In genomic region chr6:157849288-157850017, GRCh38 we compare ENCODE assay signal across 14 cellular contexts. TPM values are rescaled to one million over a fixed set of nuclear protein-coding genes. Genes with fewer than 3 reads are reported as not detected.
A peak's percentile ranks its signal among the peaks of the same experiment; 100 is the strongest.
DNase-seq lines count a peak whose midpoint lies in the region; ATAC-seq and TF ChIP-seq lines count a peak whose summit lies in the region.
"Had no signal": no experiment of that assay in that cellular context is flagged by ENCODE, and none has a peak within 500 bp of the region (broad histone marks: within the 10 kb centered on the region; RNA-seq: fewer than 3 reads in every experiment).

No MANE protein-coding gene starts in this region.

- H3K9me3 Mint-ChIP-seq in activated CD4-positive, alpha-beta T cell treated with anti-CD3 and anti-CD28 coated beads, Interleukin-2, amount 10 ng/mL, durations not matched to agents 7 days and 5 days = peaks cover 21% of the 10 kb centered on the region
- peaks cover 0 to 14% (median 8%) of the 10 kb centered on the region in 3 donors for H3K9me3 Mint-ChIP-seq in IgD-negative memory B cell
- H3K9me3 Mint-ChIP-seq in central memory CD8-positive, alpha-beta T cell = no peaks in the 10 kb centered on the region
- peaks cover 10% of the 10 kb centered on the region for H3K9me3 Mint-ChIP-seq in neural crest cell

- no peak for ATAC-seq in central memory CD8-positive, alpha-beta T cell (replicated peaks; ENCODE audit: extremely low read depth, poor library complexity, severe bottlenecking)
- ATAC-seq: HCT116 had no signal

- DNase-seq in activated CD4-positive, alpha-beta T cell treated with anti-CD3 and anti-CD28 coated beads, Interleukin-2, amount 10 ng/mL, durations not matched to agents 7 days and 5 days = no peak
- DNase-seq in activated CD4-positive, alpha-beta T cell treated with anti-CD3 and anti-CD28 coated beads for 48 hours = no peak
- no peak for DNase-seq in central memory CD8-positive, alpha-beta T cell (ENCODE audit: low spot score in 2 of 2)
- DNase-seq in neural crest cell (ENCODE audit: low read depth, low spot score) (no peak), RKO (ENCODE audit: low spot score) (no peak), NCI-H510A treated with DMSO at 0.1 percent for 48 hours (lab: John Stamatoyannopoulos, UW) (no peak), DMS53 (lab: John Stamatoyannopoulos, UW) (no peak)
- DNase-seq: heart right ventricle; kidney; MV-4-11; stimulated activated naive CD4-positive, alpha-beta T cell treated with Interleukin-2 at 50 U/mL for 16 hours; uterus had no signal

- POLR2A ChIA-PET in activated CD4-positive, alpha-beta T cell treated with anti-CD3 and anti-CD28 coated beads, Interleukin-2, amount 10 ng/mL, durations not matched to agents 7 days and 5 days (lab: Charles Lee) = no interaction called here

- peak overlapping the region; percentile 2 for H3K4me3 Mint-ChIP-seq in activated CD4-positive, alpha-beta T cell treated with anti-CD3 and anti-CD28 coated beads, Interleukin-2, amount 10 ng/mL, durations not matched to agents 7 days and 5 days
- H3K4me3 Mint-ChIP-seq in IgD-negative memory B cell (no peak overlapping the region), neural crest cell (no peak overlapping the region)
- H3K4me3 Mint-ChIP-seq in central memory CD8-positive, alpha-beta T cell = no peak overlapping the region

- CTCF ChIA-PET in activated CD4-positive, alpha-beta T cell treated with anti-CD3 and anti-CD28 coated beads, Interleukin-2, amount 10 ng/mL, durations not matched to agents 7 days and 5 days (lab: Charles Lee) = interaction anchor here (0.6 to 1.1 kb wide), 3 partner anchors 16 to 454 kb away, joined by 3 to 4 read pairs (median 3); no protein-coding TSS in a partner anchor

- H3K27ac Mint-ChIP-seq in activated CD4-positive, alpha-beta T cell treated with anti-CD3 and anti-CD28 coated beads, Interleukin-2, amount 10 ng/mL, durations not matched to agents 7 days and 5 days = no peak overlapping the region
- peak overlapping the region in 2 of 3 donors; percentile 10 to 57 for H3K27ac Mint-ChIP-seq in IgD-negative memory B cell
- H3K27ac Mint-ChIP-seq in central memory CD8-positive, alpha-beta T cell (ENCODE audit: low read depth) = peak overlapping the region; percentile 2
- H3K27ac Mint-ChIP-seq in neural crest cell (ENCODE audit: unreplicated experiment) = peak overlapping the region; percentile 1

- H3K4me1 Mint-ChIP-seq in activated CD4-positive, alpha-beta T cell treated with anti-CD3 and anti-CD28 coated beads, Interleukin-2, amount 10 ng/mL, durations not matched to agents 7 days and 5 days = peaks cover 31% of the 10 kb centered on the region
- H3K4me1 Mint-ChIP-seq in IgD-negative memory B cell = peaks cover 30 to 39% (median 38%) of the 10 kb centered on the region in 3 donors
- peaks cover 26% of the 10 kb centered on the region for H3K4me1 Mint-ChIP-seq in central memory CD8-positive, alpha-beta T cell
- H3K4me1 Mint-ChIP-seq in neural crest cell = peaks cover 8% of the 10 kb centered on the region

- peaks cover 18% of the 10 kb centered on the region for H3K36me3 Mint-ChIP-seq in activated CD4-positive, alpha-beta T cell treated with anti-CD3 and anti-CD28 coated beads, Interleukin-2, amount 10 ng/mL, durations not matched to agents 7 days and 5 days (ENCODE audit: low read depth)
- H3K36me3 Mint-ChIP-seq in IgD-negative memory B cell (peaks cover 13% of the 10 kb centered on the region), neural crest cell (ENCODE audit: low read depth) (peaks cover 16% of the 10 kb centered on the region)
- peaks cover 15% of the 10 kb centered on the region for H3K36me3 Mint-ChIP-seq in central memory CD8-positive, alpha-beta T cell (ENCODE audit: insufficient read depth)

- no peak for TF ChIP-seq CTCF in neural crest cell (conservative IDR thresholded peaks at IDR 0.05)

- H3K27me3 Mint-ChIP-seq in activated CD4-positive, alpha-beta T cell treated with anti-CD3 and anti-CD28 coated beads, Interleukin-2, amount 10 ng/mL, durations not matched to agents 7 days and 5 days = no peaks in the 10 kb centered on the region
- H3K27me3 Mint-ChIP-seq in IgD-negative memory B cell (no peaks in the 10 kb centered on the region), neural crest cell (ENCODE audit: low read depth) (no peaks in the 10 kb centered on the region)
- no peaks in the 10 kb centered on the region for H3K27me3 Mint-ChIP-seq in central memory CD8-positive, alpha-beta T cell

RNA-seq across cellular contexts. Expression of gene SNX9, which starts 26.4 kb away (rescaled TPM):
- 10 to 100 TPM in 1 of 2 experiments, 1 to 10 TPM in 1; 9.4 to 10.7 TPM for total RNA-seq in activated CD4-positive, alpha-beta T cell treated with anti-CD3 and anti-CD28 coated beads, Interleukin-2, amount 10 ng/mL, durations not matched to agents 7 days and 5 days
- 21.0 TPM for polyA plus RNA-seq in IgD-negative memory B cell
- total RNA-seq in neural crest cell = 18.1 and 19.1 TPM in 2 replicates
